Comparison of ENCODE assay signal across 31 cellular contexts in the genomic region with DNA sequence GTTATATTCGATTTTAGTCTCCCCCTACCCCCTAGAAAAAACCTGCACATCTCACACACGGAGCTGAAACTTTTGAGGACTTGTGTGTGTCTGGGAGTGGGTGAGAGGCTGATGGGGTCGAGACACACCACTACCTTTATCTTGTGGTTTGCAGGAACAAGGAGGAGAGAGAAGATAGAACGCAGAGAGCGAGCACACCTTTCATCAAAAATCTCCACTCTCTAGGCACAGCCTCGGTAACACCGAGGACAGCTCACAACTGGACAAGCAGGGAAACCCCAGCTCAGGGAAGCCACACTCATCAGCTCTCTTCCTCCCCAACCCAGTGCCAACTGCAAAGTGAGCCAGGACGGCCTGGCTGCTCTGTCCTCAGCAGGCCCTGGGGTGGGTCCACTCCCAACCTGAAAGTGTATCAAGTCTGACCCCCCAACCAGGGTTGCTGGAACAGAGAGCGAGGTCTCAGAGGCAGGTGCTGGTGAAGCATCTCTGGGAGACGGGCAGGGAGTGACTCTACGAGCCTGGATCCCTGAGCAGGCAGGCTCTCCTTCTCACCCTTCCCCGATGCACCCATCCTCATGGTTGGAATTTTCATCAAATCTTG. TPM values are rescaled to one million over a fixed set of nuclear protein-coding genes. Genes with fewer than 3 reads are reported as not detected.
DNase-seq lines count a peak whose midpoint lies in the region; ATAC-seq, FAIRE-seq and TF ChIP-seq lines count a peak whose summit lies in the region.
"Had no signal": no experiment of that assay in that cellular context is flagged by ENCODE, and none has a peak within 500 bp of the region (broad histone marks: within the 10 kb centered on the region; RNA-seq: fewer than 3 reads in every experiment).

No MANE protein-coding gene starts in this region.

- CTCF ChIA-PET in activated CD8-positive, alpha-beta T cell treated with anti-CD3 and anti-CD28 coated beads for 36 hours (lab: Charles Lee) = interaction anchor here (1.3 to 1.5 kb wide), 3 partner anchors 23 to 123 kb away, joined by 3 to 4 read pairs (median 3); no protein-coding TSS in a partner anchor
- CTCF ChIA-PET in activated CD8-positive, alpha-beta T cell treated with anti-CD3 and anti-CD28 coated beads, Interleukin-2, amount 10 ng/mL, durations not matched to agents 7 days and 5 days (lab: Charles Lee) = interaction anchor here (1.2 to 6.5 kb wide), 2 partner anchors 17 to 23 kb away, joined by 4 to 72 read pairs; partner anchors contain the start of genes HCRT and KCNH4
- CTCF ChIA-PET in K562 (lab: Yijun Ruan, JAX; ENCODE audit: low intra/inter-chr PET ratio) = no interaction called here
- CTCF ChIA-PET in activated CD4-positive, alpha-beta memory T cell treated with anti-CD3 and anti-CD28 coated beads for 36 hours (lab: Charles Lee) = interaction anchor here (1.1 to 2.1 kb wide), 3 partner anchors 23 to 179 kb away, joined by 3 to 10 read pairs (median 3); partner anchors contain the start of gene NKIRAS2

- H2AFZ ChIP-seq in OCI-LY1 (ENCODE audit: low read length) = peak overlapping the region; percentile 13; the same call in 1 of the 2 replicates
- no peak overlapping the region for H2AFZ ChIP-seq in K562 (ENCODE audit: low read depth, low read length)
- H2AFZ ChIP-seq: GM23338, hepatocyte had no signal

- H3K4me1 ChIP-seq in OCI-LY1 (ENCODE audit: insufficient read depth, low read length, severe bottlenecking) (peaks cover 13% of the 10 kb centered on the region), K562 (replicated peaks in 1 of 2; ENCODE audit: control insufficient read depth in 2 of 2, insufficient read depth in 2 of 2, low read length in 2 of 2) (peaks cover 15% of the 10 kb centered on the region in 2 experiments; a peak in 4 of 5 replicates)

- H3K9ac ChIP-seq in OCI-LY1 (ENCODE audit: low read length) = no peak overlapping the region
- peak overlapping the region in 1 of 2 experiments; percentile 69; a peak in 2 of 4 replicates for H3K9ac ChIP-seq in K562 (ENCODE audit: insufficient read depth in 1 of 2, low read depth in 2 of 2, low read length in 2 of 2)

- intact Hi-C loops in activated CD8-positive, alpha-beta T cell treated with anti-CD3 and anti-CD28 coated beads for 36 hours (cut with micrococcal nuclease) = no loop called here
- intact Hi-C loops in K562 (cut with micrococcal nuclease) = no loop called here
- intact Hi-C loops in activated CD4-positive, alpha-beta memory T cell treated with anti-CD3 and anti-CD28 coated beads for 36 hours (cut with micrococcal nuclease) = no loop called here

- 44% methylated on average over 12 of the region's 12 CpGs for WGBS in K562 (ENCODE audit: insufficient coverage, low coverage, missing lambda C conversion rate)

- BruUV-seq in K562 (replicated peaks; lab: Mats Ljungman, UMichigan) = no TSS peak

- TF ChIP-seq EP300 in K562 (IDR thresholded peaks at IDR 0.05; ENCODE audit: low read length) = no peak

- H3K79me2 ChIP-seq in OCI-LY1 (ENCODE audit: insufficient read depth, low read length) (no peaks in the 10 kb centered on the region), K562 (ENCODE audit: control insufficient read depth, insufficient read depth, low read length) (no peaks in the 10 kb centered on the region)
- H3K79me2 ChIP-seq: hepatocyte had no signal

- no peaks in the 10 kb centered on the region for H3K27me3 ChIP-seq in OCI-LY1 (ENCODE audit: insufficient read depth, low read length)
- no peaks in the 10 kb centered on the region for H3K27me3 ChIP-seq in K562 (ENCODE audit: control insufficient read depth in 2 of 2, insufficient read depth in 2 of 2, low read length in 2 of 2)
- H3K27me3 ChIP-seq: brain microvascular endothelial cell, esophagus squamous epithelium, hepatocyte, tibial artery had no signal

- POLR2A ChIA-PET in activated CD8-positive, alpha-beta T cell treated with anti-CD3 and anti-CD28 coated beads for 36 hours (lab: Charles Lee) = no interaction called here
- POLR2A ChIA-PET in activated CD8-positive, alpha-beta T cell treated with anti-CD3 and anti-CD28 coated beads, Interleukin-2, amount 10 ng/mL, durations not matched to agents 7 days and 5 days (lab: Charles Lee) = no interaction called here
- POLR2A ChIA-PET in K562 (lab: Yijun Ruan, JAX) = no interaction called here
- POLR2A ChIA-PET in activated CD4-positive, alpha-beta memory T cell treated with anti-CD3 and anti-CD28 coated beads for 36 hours (lab: Charles Lee) = no interaction called here

- no peaks in the 10 kb centered on the region for H3K27me3 Mint-ChIP-seq in activated CD8-positive, alpha-beta T cell treated with anti-CD3 and anti-CD28 coated beads for 36 hours
- no peaks in the 10 kb centered on the region for H3K27me3 Mint-ChIP-seq in activated CD8-positive, alpha-beta T cell treated with anti-CD3 and anti-CD28 coated beads, Interleukin-2, amount 10 ng/mL, durations not matched to agents 7 days and 5 days (ENCODE audit: low read depth)
- H3K27me3 Mint-ChIP-seq in activated CD4-positive, alpha-beta memory T cell treated with anti-CD3 and anti-CD28 coated beads for 36 hours = no peaks in the 10 kb centered on the region
- H3K27me3 Mint-ChIP-seq: effector memory CD8-positive, alpha-beta T cell; stimulated activated naive CD8-positive, alpha-beta T cell treated with anti-CD3 and anti-CD28 coated beads, Interleukin-15, amount 100 ng/mL, for 72 hours had no signal

- no peak for ATAC-seq in activated CD8-positive, alpha-beta T cell treated with anti-CD3 and anti-CD28 coated beads for 36 hours
- no peak for ATAC-seq in activated CD8-positive, alpha-beta T cell treated with anti-CD3 and anti-CD28 coated beads, Interleukin-2, amount 10 ng/mL, durations not matched to agents 7 days and 5 days
- peak; percentile 63 for ATAC-seq in K562
- no peak for ATAC-seq in stimulated activated effector memory CD8-positive, alpha-beta T cell treated with anti-CD3 and anti-CD28 coated beads, Interleukin-12 subunit alpha, Interleukin-12 subunit beta, amount 100 ng/mL, for 72 hours
- ATAC-seq: GM23338; left lobe of liver; stimulated activated naive CD8-positive, alpha-beta T cell treated with anti-CD3 and anti-CD28 coated beads, Interleukin-15, amount 100 ng/mL, for 72 hours had no signal

- no peaks in the 10 kb centered on the region for H3K9me2 ChIP-seq in OCI-LY1 (ENCODE audit: low read depth, low read length)

- H3K4me1 Mint-ChIP-seq in activated CD8-positive, alpha-beta T cell treated with anti-CD3 and anti-CD28 coated beads for 36 hours (ENCODE audit: low read depth) = peaks cover 2% of the 10 kb centered on the region
- H3K4me1 Mint-ChIP-seq in activated CD8-positive, alpha-beta T cell treated with anti-CD3 and anti-CD28 coated beads, Interleukin-2, amount 10 ng/mL, durations not matched to agents 7 days and 5 days (ENCODE audit: low read depth) = peaks cover under 1% of the 10 kb centered on the region
- peaks cover 7% of the 10 kb centered on the region for H3K4me1 Mint-ChIP-seq in stimulated activated effector memory CD8-positive, alpha-beta T cell treated with anti-CD3 and anti-CD28 coated beads, Interleukin-12 subunit alpha, Interleukin-12 subunit beta, amount 100 ng/mL, for 72 hours
- H3K4me1 Mint-ChIP-seq in activated CD4-positive, alpha-beta memory T cell treated with anti-CD3 and anti-CD28 coated beads for 36 hours (ENCODE audit: low read depth) = peaks cover 3% of the 10 kb centered on the region

- no peaks in the 10 kb centered on the region for H4K20me1 ChIP-seq in OCI-LY1 (ENCODE audit: insufficient read depth, low read length)
- H4K20me1 ChIP-seq in K562 (replicated peaks; ENCODE audit: control insufficient read depth, insufficient read depth, low read length) = no peaks in the 10 kb centered on the region

- FAIRE-seq in K562 (lab: Jason Lieb, UNC) = peak; percentile 6
- FAIRE-seq: frontal cortex, HTR-8/SVneo had no signal

- no peaks in the 10 kb centered on the region for H3K9me3 Mint-ChIP-seq in activated CD8-positive, alpha-beta T cell treated with anti-CD3 and anti-CD28 coated beads for 36 hours
- no peaks in the 10 kb centered on the region for H3K9me3 Mint-ChIP-seq in activated CD8-positive, alpha-beta T cell treated with anti-CD3 and anti-CD28 coated beads, Interleukin-2, amount 10 ng/mL, durations not matched to agents 7 days and 5 days (ENCODE audit: insufficient read depth)
- no peaks in the 10 kb centered on the region for H3K9me3 Mint-ChIP-seq in stimulated activated effector memory CD8-positive, alpha-beta T cell treated with anti-CD3 and anti-CD28 coated beads, Interleukin-12 subunit alpha, Interleukin-12 subunit beta, amount 100 ng/mL, for 72 hours
- no peaks in the 10 kb centered on the region for H3K9me3 Mint-ChIP-seq in activated CD4-positive, alpha-beta memory T cell treated with anti-CD3 and anti-CD28 coated beads for 36 hours
- H3K9me3 Mint-ChIP-seq: activated T-helper 1 cell treated with anti-CD3 and anti-CD28 coated beads, Interleukin-12 subunit alpha, Interleukin-12 subunit beta, Interleukin-2, Interleukin-4 antibody, amounts not matched to agents 30 ng/mL and 10 ng/mL and 1 ng/mL, durations not matched to agents 14 hours and 24 hours and 36 hours; effector memory CD8-positive, alpha-beta T cell; GM23338; immature natural killer cell; mesothelial cell of epicardium; natural killer cell; stimulated activated naive CD8-positive, alpha-beta T cell treated with anti-CD3 and anti-CD28 coated beads, Interleukin-15, amount 100 ng/mL, for 72 hours had no signal

- peak; percentile 22; the same call in 1 of the 2 replicates for TF ChIP-seq POLR2A in K562 (conservative IDR thresholded peaks at IDR 0.05)

- H3K9me1 ChIP-seq in K562 (ENCODE audit: control insufficient read depth, insufficient read depth, low read length) = no peaks in the 10 kb centered on the region

- peak overlapping the region; percentile 43 for H3K27ac Mint-ChIP-seq in activated CD8-positive, alpha-beta T cell treated with anti-CD3 and anti-CD28 coated beads for 36 hours
- H3K27ac Mint-ChIP-seq in activated CD8-positive, alpha-beta T cell treated with anti-CD3 and anti-CD28 coated beads, Interleukin-2, amount 10 ng/mL, durations not matched to agents 7 days and 5 days = no peak overlapping the region
- peak overlapping the region; percentile 74 for H3K27ac Mint-ChIP-seq in stimulated activated effector memory CD8-positive, alpha-beta T cell treated with anti-CD3 and anti-CD28 coated beads, Interleukin-12 subunit alpha, Interleukin-12 subunit beta, amount 100 ng/mL, for 72 hours
- no peak overlapping the region for H3K27ac Mint-ChIP-seq in activated CD4-positive, alpha-beta memory T cell treated with anti-CD3 and anti-CD28 coated beads for 36 hours
- H3K27ac Mint-ChIP-seq: effector memory CD8-positive, alpha-beta T cell; mesothelial cell of epicardium had no signal

- no peak overlapping the region for H3K27ac ChIP-seq in OCI-LY1 (ENCODE audit: low read depth, low read length, poor library complexity, severe bottlenecking)
- H3K27ac ChIP-seq in K562 (ENCODE audit: extremely low read depth, low read depth, low read length) = peak overlapping the region; percentile 47; the same call in 2 of the 3 replicates
- H3K27ac ChIP-seq: brain microvascular endothelial cell, hepatocyte, tibial artery had no signal

- H3F3A ChIP-seq in OCI-LY1 (ENCODE audit: insufficient read depth, low read length) = no peaks in the 10 kb centered on the region

- H3K4me3 Mint-ChIP-seq in activated CD8-positive, alpha-beta T cell treated with anti-CD3 and anti-CD28 coated beads for 36 hours = no peak overlapping the region
- H3K4me3 Mint-ChIP-seq in activated CD8-positive, alpha-beta T cell treated with anti-CD3 and anti-CD28 coated beads, Interleukin-2, amount 10 ng/mL, durations not matched to agents 7 days and 5 days = no peak overlapping the region
- H3K4me3 Mint-ChIP-seq in stimulated activated effector memory CD8-positive, alpha-beta T cell treated with anti-CD3 and anti-CD28 coated beads, Interleukin-12 subunit alpha, Interleukin-12 subunit beta, amount 100 ng/mL, for 72 hours = no peak overlapping the region
- no peak overlapping the region for H3K4me3 Mint-ChIP-seq in activated CD4-positive, alpha-beta memory T cell treated with anti-CD3 and anti-CD28 coated beads for 36 hours
- H3K4me3 Mint-ChIP-seq: activated T-helper 1 cell treated with anti-CD3 and anti-CD28 coated beads, Interleukin-12 subunit alpha, Interleukin-12 subunit beta, Interleukin-2, Interleukin-4 antibody, amounts not matched to agents 30 ng/mL and 10 ng/mL and 1 ng/mL, durations not matched to agents 14 hours and 24 hours and 36 hours; effector memory CD8-positive, alpha-beta T cell; GM23338; immature natural killer cell; mesothelial cell of epicardium; natural killer cell; stimulated activated naive CD8-positive, alpha-beta T cell treated with anti-CD3 and anti-CD28 coated beads, Interleukin-15, amount 100 ng/mL, for 72 hours had no signal

- TF ChIP-seq CTCF in activated CD8-positive, alpha-beta T cell treated with anti-CD3 and anti-CD28 coated beads for 36 hours (IDR thresholded peaks at IDR 0.05) = no peak
- TF ChIP-seq CTCF in OCI-LY1 (IDR thresholded peaks at IDR 0.05; ENCODE audit: low read length) (no peak), K562 (IDR thresholded peaks at IDR 0.05 in 2 of 3, conservative IDR thresholded peaks at IDR 0.05 in 1 of 3; ENCODE audit: insufficient read depth in 2 of 3, low read depth in 1 of 3, low read length in 3 of 3) (no peak)

- no peak overlapping the region for H3K4me3 ChIP-seq in OCI-LY1 (ENCODE audit: low read depth, low read length, poor library complexity, severe bottlenecking)
- no peak overlapping the region for H3K4me3 ChIP-seq in K562
- H3K4me3 ChIP-seq: esophagus squamous epithelium, GM23338, hepatocyte, smooth muscle cell, tibial artery had no signal

- no peaks in the 10 kb centered on the region for H3K9me3 ChIP-seq in OCI-LY1 (ENCODE audit: low read length)
- no peaks in the 10 kb centered on the region for H3K9me3 ChIP-seq in K562 (replicated peaks; ENCODE audit: control insufficient read depth, insufficient read depth, low read depth, low read length)
- H3K9me3 ChIP-seq: esophagus squamous epithelium, tibial artery had no signal

- DNase-seq in activated CD8-positive, alpha-beta T cell treated with anti-CD3 and anti-CD28 coated beads for 36 hours = no peak
- no peak for DNase-seq in activated CD8-positive, alpha-beta T cell treated with anti-CD3 and anti-CD28 coated beads, Interleukin-2, amount 10 ng/mL, durations not matched to agents 7 days and 5 days
- DNase-seq in K562 (ENCODE audit: extremely low read depth in 1 of 4, low spot score in 3 of 4) (peak; percentile 30 to 54 (median 46)), NOMO-1 (lab: John Stamatoyannopoulos, UW; ENCODE audit: unreplicated experiment in 2 of 2) (no peak), NCI-H82 (lab: John Stamatoyannopoulos, UW) (no peak)
- DNase-seq in stimulated activated effector memory CD8-positive, alpha-beta T cell treated with anti-CD3 and anti-CD28 coated beads, Interleukin-12 subunit alpha, Interleukin-12 subunit beta, amount 100 ng/mL, for 72 hours (ENCODE audit: low spot score in 2 of 2) = no peak
- no peak for DNase-seq in activated CD4-positive, alpha-beta memory T cell treated with anti-CD3 and anti-CD28 coated beads for 36 hours
- DNase-seq: brain microvascular endothelial cell; COR-L47; DMS79; effector memory CD8-positive, alpha-beta T cell; esophagus squamous epithelium; immature natural killer cell; natural killer cell; NCI-H1436; retina; SHP77; stimulated activated naive CD8-positive, alpha-beta T cell treated with anti-CD3 and anti-CD28 coated beads, Interleukin-15, amount 100 ng/mL, for 72 hours; tibial artery had no signal

- no peak for TF ChIP-seq RAD21 in K562 (CRISPR knock-in tag; conservative IDR thresholded peaks at IDR 0.05 in 1 of 2, IDR thresholded peaks at IDR 0.05 in 1 of 2)

- in situ Hi-C loops in K562 (cut with MboI) = no loop called here

- H3K36me3 ChIP-seq in OCI-LY1 (ENCODE audit: insufficient read depth, low read length) (no peaks in the 10 kb centered on the region), K562 (ENCODE audit: control insufficient read depth, insufficient read depth, low read length) (peaks cover 59% of the 10 kb centered on the region; the same call in 2 of the 3 replicates)

- H3K36me3 Mint-ChIP-seq in activated CD8-positive, alpha-beta T cell treated with anti-CD3 and anti-CD28 coated beads for 36 hours (ENCODE audit: low read depth) = peaks cover 15% of the 10 kb centered on the region
- H3K36me3 Mint-ChIP-seq in activated CD8-positive, alpha-beta T cell treated with anti-CD3 and anti-CD28 coated beads, Interleukin-2, amount 10 ng/mL, durations not matched to agents 7 days and 5 days (ENCODE audit: low read depth) = peaks cover 30% of the 10 kb centered on the region
- peaks cover 79% of the 10 kb centered on the region for H3K36me3 Mint-ChIP-seq in stimulated activated effector memory CD8-positive, alpha-beta T cell treated with anti-CD3 and anti-CD28 coated beads, Interleukin-12 subunit alpha, Interleukin-12 subunit beta, amount 100 ng/mL, for 72 hours
- peaks cover 38% of the 10 kb centered on the region for H3K36me3 Mint-ChIP-seq in activated CD4-positive, alpha-beta memory T cell treated with anti-CD3 and anti-CD28 coated beads for 36 hours
- H3K36me3 Mint-ChIP-seq: natural killer cell had no signal

- no peak overlapping the region for H3K4me2 ChIP-seq in OCI-LY1 (ENCODE audit: low read length)
- peak overlapping the region; percentile 12 for H3K4me2 ChIP-seq in K562 (ENCODE audit: insufficient read depth, low read length)
- H3K4me2 ChIP-seq: GM23338, hepatocyte, smooth muscle cell had no signal

RNA-seq across cellular contexts. Expression of gene GHDC, which starts 5.2 kb away (rescaled TPM):
- 10 to 100 TPM; 12.3 to 14.9 TPM for total RNA-seq in activated CD8-positive, alpha-beta T cell treated with anti-CD3 and anti-CD28 coated beads for 36 hours
- total RNA-seq in activated CD8-positive, alpha-beta T cell treated with anti-CD3 and anti-CD28 coated beads, Interleukin-2, amount 10 ng/mL, durations not matched to agents 7 days and 5 days = 10 to 100 TPM; 16.6 to 17.2 TPM
- total RNA-seq in K562 (2011; cell fraction: chromatin; rRNA removed; ENCODE audit: low replicate concordance) = 26.6 and 66.9 TPM in 2 replicates
- total RNA-seq in K562 (2011; cell fraction: nucleolus; rRNA removed) = 67.5 and 75.5 TPM in 2 replicates
- 39.0 and 46.6 TPM in 2 replicates for total RNA-seq in K562 (2011; cell fraction: nucleoplasm; rRNA removed)
- total RNA-seq in K562 (2014; rRNA removed) (20.3 and 20.8 TPM in 2 replicates), K562 (2014; rRNA removed; fragmentation: Illumina TruSeq; extraction: Trizol) (5.0 and 5.6 TPM in 2 replicates), K562 (2015; rRNA removed; fragmentation: Illumina TruSeq; extraction: Trizol) (10.4 and 11.2 TPM in 2 replicates), K562 (2021) (21.1 and 23.2 TPM in 2 replicates)
- polyA plus RNA-seq in K562 (2011; rRNA removed) (12.0 and 12.9 TPM in 2 replicates), K562 (2014; fragmentation: Illumina TruSeq; extraction: Trizol) (7.8 and 12.4 TPM in 2 replicates), K562 (2014; fragmentation: Nextera tagmentation; extraction: Ambion mirVana) (under 1 TPM; 0.65 to 0.87 TPM), K562 (2014; rRNA removed) (20.8 and 20.9 TPM in 2 replicates)
- 9.1 and 31.3 TPM in 2 replicates for polyA plus RNA-seq in K562 (2011; cell fraction: cytosol; rRNA removed)
- polyA plus RNA-seq in K562 (2011; cell fraction: nucleus; rRNA removed) = 57.1 and 77.6 TPM in 2 replicates
- 14.5 and 28.1 TPM in 2 replicates for polyA plus RNA-seq in K562 (2012)
- polyA minus RNA-seq in K562 (2011; rRNA and poly(A)+ RNA removed) = 3.5 and 7.4 TPM in 2 replicates
- polyA minus RNA-seq in K562 (2011; cell fraction: cytosol; rRNA and poly(A)+ RNA removed) = 9.6 and 12.1 TPM in 2 replicates
- polyA minus RNA-seq in K562 (2011; cell fraction: nucleus; rRNA and poly(A)+ RNA removed) = 16.6 and 17.0 TPM in 2 replicates
- total RNA-seq in activated CD4-positive, alpha-beta memory T cell treated with anti-CD3 and anti-CD28 coated beads for 36 hours = 10 to 100 TPM; 13.1 to 13.5 TPM

RNA-seq across cellular contexts. Expression of gene HCRT, which starts 14.3 kb away (rescaled TPM):
- not detected for total RNA-seq in activated CD8-positive, alpha-beta T cell treated with anti-CD3 and anti-CD28 coated beads for 36 hours
- total RNA-seq in activated CD8-positive, alpha-beta T cell treated with anti-CD3 and anti-CD28 coated beads, Interleukin-2, amount 10 ng/mL, durations not matched to agents 7 days and 5 days = not detected
- total RNA-seq in K562 (2011; cell fraction: chromatin; rRNA removed; ENCODE audit: low replicate concordance) = not detected in 2 replicates
- not detected in 2 replicates for total RNA-seq in K562 (2011; cell fraction: nucleolus; rRNA removed)
- total RNA-seq in K562 (2011; cell fraction: nucleoplasm; rRNA removed) = not detected in 2 replicates
- total RNA-seq in K562 (2014; rRNA removed) (not detected in 2 replicates), K562 (2014; rRNA removed; fragmentation: Illumina TruSeq; extraction: Trizol) (not detected in 2 replicates), K562 (2015; rRNA removed; fragmentation: Illumina TruSeq; extraction: Trizol) (not detected in 2 replicates), K562 (2021) (not detected in 2 replicates)
- polyA plus RNA-seq in K562 (2011; rRNA removed) (not detected in 2 replicates), K562 (2014; fragmentation: Illumina TruSeq; extraction: Trizol) (not detected in 2 replicates), K562 (2014; fragmentation: Nextera tagmentation; extraction: Ambion mirVana) (not detected), K562 (2014; rRNA removed) (not detected in 2 replicates)
- not detected in 2 replicates for polyA plus RNA-seq in K562 (2011; cell fraction: cytosol; rRNA removed)
- polyA plus RNA-seq in K562 (2011; cell fraction: nucleus; rRNA removed) = not detected in 2 replicates
- polyA plus RNA-seq in K562 (2012) = not detected in 2 replicates
- not detected in 2 replicates for polyA minus RNA-seq in K562 (2011; rRNA and poly(A)+ RNA removed)
- not detected in 2 replicates for polyA minus RNA-seq in K562 (2011; cell fraction: cytosol; rRNA and poly(A)+ RNA removed)
- polyA minus RNA-seq in K562 (2011; cell fraction: nucleus; rRNA and poly(A)+ RNA removed) = not detected in 2 replicates
- not detected for total RNA-seq in activated CD4-positive, alpha-beta memory T cell treated with anti-CD3 and anti-CD28 coated beads for 36 hours
- total RNA-seq: A172; activated T-helper 1 cell treated with anti-CD3 and anti-CD28 coated beads, Interleukin-12 subunit alpha, Interleukin-12 subunit beta, Interleukin-2, Interleukin-4 antibody, amounts not matched to agents 30 ng/mL and 10 ng/mL and 1 ng/mL, durations not matched to agents 14 hours and 24 hours and 36 hours; esophagus squamous epithelium; GM23338; hepatocyte; left lobe of liver; mesothelial cell of epicardium; natural killer cell; osteocyte; smooth muscle cell had no signal
- polyA plus RNA-seq: adipose tissue, GM23338, hepatocyte, immature natural killer cell, smooth muscle cell had no signal

RNA-seq across cellular contexts. Expression of gene KCNH4, which starts 18.6 kb away (rescaled TPM):
- total RNA-seq in activated CD8-positive, alpha-beta T cell treated with anti-CD3 and anti-CD28 coated beads for 36 hours = under 1 TPM; 0.38 to 0.43 TPM
- total RNA-seq in activated CD8-positive, alpha-beta T cell treated with anti-CD3 and anti-CD28 coated beads, Interleukin-2, amount 10 ng/mL, durations not matched to agents 7 days and 5 days = under 1 TPM; 0.05 to 0.13 TPM
- 1.0 and 3.5 TPM in 2 replicates for total RNA-seq in K562 (2011; cell fraction: chromatin; rRNA removed; ENCODE audit: low replicate concordance)
- total RNA-seq in K562 (2011; cell fraction: nucleolus; rRNA removed) = 2.5 TPM in 2 replicates
- 2.0 and 2.2 TPM in 2 replicates for total RNA-seq in K562 (2011; cell fraction: nucleoplasm; rRNA removed)
- 0.50 and 0.98 TPM in 2 replicates for total RNA-seq in K562 (2014; rRNA removed)
- total RNA-seq in K562 (2014; rRNA removed; fragmentation: Illumina TruSeq; extraction: Trizol) = 0.22 and 0.29 TPM in 2 replicates
- total RNA-seq in K562 (2015; rRNA removed; fragmentation: Illumina TruSeq; extraction: Trizol) = 0.36 and 0.49 TPM in 2 replicates
- total RNA-seq in K562 (2021) = 1.8 and 2.0 TPM in 2 replicates
- polyA plus RNA-seq in K562 (2011; rRNA removed) = 0.72 and 0.79 TPM in 2 replicates
- polyA plus RNA-seq in K562 (2011; cell fraction: cytosol; rRNA removed) = 0.68 and 2.6 TPM in 2 replicates
- 1.2 and 4.0 TPM in 2 replicates for polyA plus RNA-seq in K562 (2011; cell fraction: nucleus; rRNA removed)
- 0.24 and 1.0 TPM in 2 replicates for polyA plus RNA-seq in K562 (2012)
- 1.2 and 1.3 TPM in 2 replicates for polyA plus RNA-seq in K562 (2014; fragmentation: Illumina TruSeq; extraction: Trizol)
- under 1 TPM; 0.10 to 0.14 TPM for polyA plus RNA-seq in K562 (2014; fragmentation: Nextera tagmentation; extraction: Ambion mirVana)
- polyA plus RNA-seq in K562 (2014; rRNA removed) = 1.3 and 1.7 TPM in 2 replicates
- polyA minus RNA-seq in K562 (2011; rRNA and poly(A)+ RNA removed) = 0.45 and 1.1 TPM in 2 replicates
- polyA minus RNA-seq in K562 (2011; cell fraction: cytosol; rRNA and poly(A)+ RNA removed) = 0.82 and 0.95 TPM in 2 replicates
- polyA minus RNA-seq in K562 (2011; cell fraction: nucleus; rRNA and poly(A)+ RNA removed) = 0.44 and 0.94 TPM in 2 replicates
- total RNA-seq in activated CD4-positive, alpha-beta memory T cell treated with anti-CD3 and anti-CD28 coated beads for 36 hours = under 1 TPM; 0.39 to 0.40 TPM
- total RNA-seq: A172, left lobe of liver, osteocyte, smooth muscle cell had no signal
- polyA plus RNA-seq: immature natural killer cell, smooth muscle cell had no signal

RNA-seq across cellular contexts. Expression of gene RAB5C, which starts 44.7 kb away (rescaled TPM):
- 10 to 100 TPM; 30.7 to 32.5 TPM for total RNA-seq in activated CD8-positive, alpha-beta T cell treated with anti-CD3 and anti-CD28 coated beads for 36 hours
- total RNA-seq in activated CD8-positive, alpha-beta T cell treated with anti-CD3 and anti-CD28 coated beads, Interleukin-2, amount 10 ng/mL, durations not matched to agents 7 days and 5 days = 100 to 1,000 TPM; 102 to 107 TPM
- 21.1 and 47.2 TPM in 2 replicates for total RNA-seq in K562 (2011; cell fraction: chromatin; rRNA removed; ENCODE audit: low replicate concordance)
- total RNA-seq in K562 (2011; cell fraction: nucleolus; rRNA removed) = 33.4 and 35.0 TPM in 2 replicates
- 29.4 and 31.1 TPM in 2 replicates for total RNA-seq in K562 (2011; cell fraction: nucleoplasm; rRNA removed)
- 79.2 and 125 TPM in 2 replicates for total RNA-seq in K562 (2014; rRNA removed)
- total RNA-seq in K562 (2014; rRNA removed; fragmentation: Illumina TruSeq; extraction: Trizol) = 46.5 and 55.8 TPM in 2 replicates
- total RNA-seq in K562 (2015; rRNA removed; fragmentation: Illumina TruSeq; extraction: Trizol) = 106 and 107 TPM in 2 replicates
- 108 and 117 TPM in 2 replicates for total RNA-seq in K562 (2021)
- 55.9 and 77.4 TPM in 2 replicates for polyA plus RNA-seq in K562 (2011; rRNA removed)
- 85.9 and 208 TPM in 2 replicates for polyA plus RNA-seq in K562 (2011; cell fraction: cytosol; rRNA removed)
- 34.9 and 64.9 TPM in 2 replicates for polyA plus RNA-seq in K562 (2011; cell fraction: nucleus; rRNA removed)
- polyA plus RNA-seq in K562 (2012) = 110 and 123 TPM in 2 replicates
- polyA plus RNA-seq in K562 (2014; fragmentation: Illumina TruSeq; extraction: Trizol) = 165 and 166 TPM in 2 replicates
- polyA plus RNA-seq in K562 (2014; fragmentation: Nextera tagmentation; extraction: Ambion mirVana) = 1 to 10 TPM; 1.7 to 2.2 TPM
- polyA plus RNA-seq in K562 (2014; rRNA removed) = 118 and 122 TPM in 2 replicates
- polyA minus RNA-seq in K562 (2011; rRNA and poly(A)+ RNA removed) = 20.1 and 45.6 TPM in 2 replicates
- 30.4 and 33.9 TPM in 2 replicates for polyA minus RNA-seq in K562 (2011; cell fraction: cytosol; rRNA and poly(A)+ RNA removed)
- 7.9 and 8.3 TPM in 2 replicates for polyA minus RNA-seq in K562 (2011; cell fraction: nucleus; rRNA and poly(A)+ RNA removed)
- 10 to 100 TPM; 47.8 to 52.4 TPM for total RNA-seq in activated CD4-positive, alpha-beta memory T cell treated with anti-CD3 and anti-CD28 coated beads for 36 hours

Comparison
In these comparisons a context has a peak if more than half of its experiments do, and no peak if none do; other contexts are left out.
1. H3K27ac Mint-ChIP-seq: peak in activated CD8-positive, alpha-beta T cell treated with anti-CD3 and anti-CD28 coated beads for 36 hours (single experiment) and stimulated activated effector memory CD8-positive, alpha-beta T cell treated with anti-CD3 and anti-CD28 coated beads, Interleukin-12 subunit alpha, Interleukin-12 subunit beta, amount 100 ng/mL, for 72 hours (single experiment); none in activated CD8-positive, alpha-beta T cell treated with anti-CD3 and anti-CD28 coated beads, Interleukin-2, amount 10 ng/mL, durations not matched to agents 7 days and 5 days (single experiment) and activated CD4-positive, alpha-beta memory T cell treated with anti-CD3 and anti-CD28 coated beads for 36 hours (single experiment).
2. DNase-seq: peak in K562 (4 of 4); none in activated CD8-positive, alpha-beta T cell treated with anti-CD3 and anti-CD28 coated beads for 36 hours (single experiment), activated CD8-positive, alpha-beta T cell treated with anti-CD3 and anti-CD28 coated beads, Interleukin-2, amount 10 ng/mL, durations not matched to agents 7 days and 5 days (single experiment), stimulated activated effector memory CD8-positive, alpha-beta T cell treated with anti-CD3 and anti-CD28 coated beads, Interleukin-12 subunit alpha, Interleukin-12 subunit beta, amount 100 ng/mL, for 72 hours (0 of 2), NOMO-1 (0 of 2), activated CD4-positive, alpha-beta memory T cell treated with anti-CD3 and anti-CD28 coated beads for 36 hours (single experiment) and NCI-H82 (single experiment).